Comparison of ENCODE assay signal across 8 cellular contexts in the genomic region with DNA sequence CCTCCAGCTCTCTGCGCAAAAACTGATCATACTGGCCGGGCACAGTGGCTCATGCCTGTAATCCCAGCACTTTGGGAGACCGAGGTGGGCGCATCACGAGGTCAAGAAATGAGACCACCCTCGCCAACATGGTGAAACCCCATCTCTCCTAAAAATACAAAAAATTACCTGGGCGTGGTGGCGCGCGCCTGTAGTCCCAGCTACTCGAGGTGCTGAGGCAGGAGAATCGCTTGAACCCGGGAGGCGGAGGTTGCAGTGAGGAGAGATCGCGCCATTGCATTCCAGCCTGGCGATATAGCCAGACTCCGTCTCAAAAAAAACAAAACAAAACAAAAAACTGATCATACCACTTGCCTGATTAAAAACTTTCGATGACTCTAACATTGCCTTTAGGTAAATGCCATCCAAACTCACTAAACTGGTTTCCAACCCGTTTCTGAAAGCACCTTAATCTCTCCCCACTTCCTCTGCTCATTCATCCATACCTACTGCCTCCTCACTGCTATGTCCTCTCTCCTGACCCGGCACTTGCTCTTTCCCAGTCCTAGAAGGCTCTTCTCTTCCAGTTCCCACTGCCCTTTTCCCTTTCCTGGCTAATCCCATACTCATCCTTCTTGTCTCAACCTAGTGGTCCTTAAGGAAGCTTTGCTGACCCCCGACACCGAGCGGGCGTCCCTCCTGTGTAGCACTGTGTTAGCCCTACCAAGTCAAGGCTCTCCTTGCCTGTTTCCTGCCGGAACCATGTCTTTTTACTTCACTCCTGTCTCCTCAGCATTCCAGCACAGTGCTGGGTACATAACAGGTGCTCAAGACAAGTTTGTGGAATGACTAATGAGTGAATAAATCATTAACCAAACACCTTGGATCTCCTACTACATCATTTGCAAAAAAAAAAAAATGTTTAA. TPM values are rescaled to one million over a fixed set of nuclear protein-coding genes. Genes with fewer than 3 reads are reported as not detected.
DNase-seq lines count a peak whose midpoint lies in the region; ATAC-seq, FAIRE-seq and TF ChIP-seq lines count a peak whose summit lies in the region.

No MANE protein-coding gene starts in this region.

- H3K4me3 ChIP-seq in AG09309 (ENCODE audit: control insufficient read depth, low read depth, low read length) (peak overlapping the region; percentile 74), testis (peak overlapping the region; percentile 94 to 99)

- 59 to 74% methylated on average over 26 of the region's 26 CpGs for WGBS in testis, 2 donors

- FAIRE-seq in GM19239 (lab: Jason Lieb, UNC) = peak; percentile 42

- DNase-seq in AG09309 (ENCODE audit: low read depth) = no peak
- no peak for DNase-seq in GM19239 (ENCODE audit: insufficient read length, low spot score)
- DNase-seq in iPS-NIHi11 (ENCODE audit: low spot score) = peak; percentile 39
- no peak for DNase-seq in testis
- DNase-seq in NCI-H2227 treated with DMSO at 0.1 percent for 48 hours (lab: John Stamatoyannopoulos, UW) = no peak
- no peak for DNase-seq in COR-L47 (lab: John Stamatoyannopoulos, UW)

- no peaks in the 10 kb centered on the region for H3K36me3 ChIP-seq in testis (ENCODE audit: low read depth, missing control alignments)

- peak; percentile 31 for ATAC-seq in HG03159 (IDR thresholded peaks at IDR 0.05; ENCODE audit: unreplicated experiment)

- no peaks in the 10 kb centered on the region for H3K9me3 ChIP-seq in testis

- H3K27ac ChIP-seq in VCaP = peak overlapping the region; percentile 99
- H3K27ac ChIP-seq in testis = peak overlapping the region; percentile 89 to 96

- intact Hi-C loops in testis (cut with DNase I; ENCODE audit: low total_unique reads) = no loop called here

- peaks cover 4% of the 10 kb centered on the region for H3K4me1 ChIP-seq in testis

- no peak for TF ChIP-seq CTCF in AG09309 (IDR thresholded peaks at IDR 0.05; ENCODE audit: control insufficient read depth, insufficient read depth, low read depth, low read length, missing control alignments)
- TF ChIP-seq CTCF in VCaP (conservative IDR thresholded peaks at IDR 0.05) = no peak
- TF ChIP-seq CTCF in testis (IDR thresholded peaks at IDR 0.05) = no peak

- H3K27me3 ChIP-seq in testis = no peaks in the 10 kb centered on the region

- TF ChIP-seq POLR2A in testis (IDR thresholded peaks at IDR 0.05) = no peak

RNA-seq across cellular contexts. Expression of a gene that starts 0.7 kb away (rescaled TPM):
- total RNA-seq in testis = 10 to 100 TPM; 51.3 to 66.0 TPM
- polyA plus RNA-seq in testis (ENCODE audit: insufficient read depth, low read depth, low replicate concordance) = 35.9 TPM

RNA-seq across cellular contexts. Expression of a gene that starts 30.3 kb away (rescaled TPM):
- 1 to 10 TPM; 8.7 to 9.2 TPM for total RNA-seq in testis
- 4.0 TPM for polyA plus RNA-seq in testis (ENCODE audit: insufficient read depth, low read depth, low replicate concordance)
